In the genomic region with DNA sequence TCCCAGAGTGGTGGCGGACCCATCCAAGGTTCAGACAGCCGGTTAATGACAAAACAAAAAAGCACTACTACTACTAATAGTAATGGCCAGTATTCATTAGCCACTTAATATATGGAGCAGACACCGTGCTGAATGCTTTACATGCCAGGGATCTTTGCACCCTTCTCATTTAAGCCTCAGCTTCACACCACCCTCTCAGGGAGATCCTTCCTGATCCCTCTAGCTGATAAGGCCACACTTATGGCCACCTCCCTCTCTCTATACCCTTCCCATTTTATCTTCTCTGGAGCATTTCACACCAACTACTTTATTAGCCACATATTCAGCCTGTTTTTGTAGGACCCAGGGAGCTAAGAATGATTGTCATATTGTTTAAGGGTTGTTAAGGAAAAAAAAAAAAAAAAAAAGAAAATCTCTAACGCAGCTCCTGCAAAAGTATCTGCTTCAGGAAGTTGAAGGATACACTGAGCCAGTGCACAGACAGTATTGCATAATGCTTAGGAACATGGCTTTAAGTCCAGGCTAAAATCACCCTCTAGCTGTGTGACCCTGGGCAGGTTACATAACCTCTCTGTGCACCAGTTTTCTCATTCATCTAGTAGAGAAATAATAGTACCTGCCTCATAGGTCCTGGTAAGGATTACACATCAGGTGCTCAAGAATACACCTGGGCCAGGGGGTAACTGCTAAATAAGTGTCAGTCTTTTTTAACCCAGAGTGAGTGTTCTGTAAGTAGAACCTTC, we compare ENCODE assay signal across 20 cellular contexts. TPM values are rescaled to one million over a fixed set of nuclear protein-coding genes. Genes with fewer than 3 reads are reported as not detected.
DNase-seq lines count a peak whose midpoint lies in the region; ATAC-seq, FAIRE-seq and TF ChIP-seq lines count a peak whose summit lies in the region.
"Had no signal": no experiment of that assay in that cellular context is flagged by ENCODE, and none has a peak within 500 bp of the region (broad histone marks: within the 10 kb centered on the region; RNA-seq: fewer than 3 reads in every experiment).

No MANE protein-coding gene starts in this region.

- H3K79me2 ChIP-seq in neural progenitor cell (ENCODE audit: low read depth) (peaks cover 40% of the 10 kb centered on the region), PC-9 (ENCODE audit: low read depth) (peaks cover 86% of the 10 kb centered on the region)

- ATAC-seq in HG03378 (IDR thresholded peaks at IDR 0.05; ENCODE audit: unreplicated experiment): no peak
- ATAC-seq in pancreas: no peak
- ATAC-seq: left lobe of liver; stimulated activated effector memory CD8-positive, alpha-beta T cell treated with anti-CD3 and anti-CD28 coated beads, Interleukin-12 subunit alpha, Interleukin-12 subunit beta, amount 100 ng/mL, for 72 hours had no signal

- FAIRE-seq in pancreas (lab: Jason Lieb, UNC): no peak
- FAIRE-seq: GM12891 had no signal

- H4K20me1 ChIP-seq in neural progenitor cell (ENCODE audit: low read depth) (peaks cover 61% of the 10 kb centered on the region), PC-9 (ENCODE audit: insufficient read depth) (no peaks in the 10 kb centered on the region)

- WGBS in pancreas, 2 donors: 67 to 75% methylated on average over 4 of the region's 4 CpGs

- DNase-seq in GM03348 (ENCODE audit: low spot score) (peak; percentile 19), adipocyte (ENCODE audit: low read depth) (no peak), fibroblast of the aortic adventitia (ENCODE audit: low read depth) (peak; percentile 41), neural progenitor cell (ENCODE audit: low spot score) (no peak), PC-9 (no peak), pancreas (no peak), GM10248 (ENCODE audit: extremely low spot score) (no peak)
- DNase-seq: adrenal gland, hippocampal formation, NCI-H1092 treated with DMSO at 0.1 percent for 48 hours, NCI-H2171, T-helper 1 cell had no signal

- H3K27me3 ChIP-seq in adipocyte (replicated peaks; ENCODE audit: control insufficient read depth, insufficient read depth, low read length) (no peaks in the 10 kb centered on the region), neural progenitor cell (no peaks in the 10 kb centered on the region), PC-9 (ENCODE audit: insufficient read depth, low read depth) (no peaks in the 10 kb centered on the region), pancreas (no peaks in the 10 kb centered on the region)
- H3K27me3 ChIP-seq: adrenal gland, vagina had no signal

- H3K36me3 Mint-ChIP-seq in neural progenitor cell: peaks cover 9% of the 10 kb centered on the region

- H3K27ac Mint-ChIP-seq in neural progenitor cell: peak overlapping the region; percentile 89
- H3K27ac Mint-ChIP-seq: activated T-helper 2 cell treated with anti-CD3 and anti-CD28 coated beads, Interferon-gamma antibody, Interleukin-2, Interleukin-4, amounts not matched to agents 10 μg/mL and 5 μg/mL and 100 μg/mL, durations not matched to agents 14 hours and 24 hours and 36 hours; stimulated activated effector memory CD8-positive, alpha-beta T cell treated with anti-CD3 and anti-CD28 coated beads, Interleukin-12 subunit alpha, Interleukin-12 subunit beta, amount 100 ng/mL, for 72 hours had no signal

- H2AFZ ChIP-seq in neural progenitor cell (replicated peaks) (no peak overlapping the region), PC-9 (no peak overlapping the region)

- peaks cover 4% of the 10 kb centered on the region for H3K27me3 Mint-ChIP-seq in neural progenitor cell (ENCODE audit: insufficient read depth, low read depth)

- H3K36me3 ChIP-seq in adipocyte (ENCODE audit: control insufficient read depth, insufficient read depth, low read length, severe bottlenecking): peaks cover 7% of the 10 kb centered on the region
- H3K36me3 ChIP-seq in neural progenitor cell: no peaks in the 10 kb centered on the region
- peaks cover 8% of the 10 kb centered on the region; the same call in 1 of the 2 replicates for H3K36me3 ChIP-seq in PC-9 (ENCODE audit: low read depth)
- no peaks in the 10 kb centered on the region for H3K36me3 ChIP-seq in pancreas
- H3K36me3 ChIP-seq: adrenal gland, HAP-1, vagina had no signal

- intact Hi-C loops in PC-9 (cut with micrococcal nuclease; ENCODE audit: unreplicated experiment): no loop called here
- intact Hi-C loops in pancreas (cut with DNase I): no loop called here

- H3K4me3 ChIP-seq in adipocyte (ENCODE audit: low read length) (no peak overlapping the region), fibroblast of the aortic adventitia (ENCODE audit: low read depth, low read length) (no peak overlapping the region), neural progenitor cell (no peak overlapping the region), PC-9 (no peak overlapping the region), pancreas (no peak overlapping the region)
- H3K4me3 ChIP-seq: adrenal gland, HAP-1, vagina had no signal

- POLR2A ChIA-PET in PC-9 (lab: Charles Lee; ENCODE audit: unreplicated experiment): interaction anchor here (0.6 kb wide), 1 partner anchor 30 kb away, joined by 3 read pairs; no protein-coding TSS in a partner anchor
- POLR2A ChIA-PET in GM10248 (lab: Yijun Ruan, JAX): no interaction called here

- H3K9ac ChIP-seq in adipocyte (ENCODE audit: low read length): peak overlapping the region; percentile 29
- H3K9ac ChIP-seq in neural progenitor cell: no peak overlapping the region

- H3K9me2 ChIP-seq in PC-9 (ENCODE audit: insufficient read depth): no peaks in the 10 kb centered on the region

- BruUV-seq in PC-9 (replicated peaks; lab: Mats Ljungman, UMichigan): no TSS peak

- H3K9me3 ChIP-seq in adipocyte (ENCODE audit: control insufficient read depth, low read length): no peaks in the 10 kb centered on the region
- H3K9me3 ChIP-seq in neural progenitor cell (ENCODE audit: low read depth): no peaks in the 10 kb centered on the region
- H3K9me3 ChIP-seq in PC-9 (ENCODE audit: insufficient read depth, low read depth): no peaks in the 10 kb centered on the region; the same call in 1 of the 2 replicates
- no peaks in the 10 kb centered on the region for H3K9me3 ChIP-seq in pancreas
- H3K9me3 ChIP-seq: adrenal gland, HAP-1, vagina had no signal

- H3F3A ChIP-seq in neural progenitor cell (ENCODE audit: low read depth): peaks cover 6% of the 10 kb centered on the region
- H3F3A ChIP-seq in PC-9 (ENCODE audit: insufficient read depth, low read depth): peaks cover 18% of the 10 kb centered on the region

- peak overlapping the region; percentile 72 for H3K4me3 Mint-ChIP-seq in neural progenitor cell
- H3K4me3 Mint-ChIP-seq: stimulated activated effector memory CD8-positive, alpha-beta T cell treated with anti-CD3 and anti-CD28 coated beads, Interleukin-12 subunit alpha, Interleukin-12 subunit beta, amount 100 ng/mL, for 72 hours had no signal

- no peak overlapping the region for H3K4me2 ChIP-seq in neural progenitor cell
- H3K4me2 ChIP-seq in PC-9: no peak overlapping the region

- H3K4me1 ChIP-seq in adipocyte (ENCODE audit: control insufficient read depth, insufficient read depth, low read length) (peaks cover 68% of the 10 kb centered on the region), neural progenitor cell (peaks cover 55% of the 10 kb centered on the region), PC-9 (replicated peaks; ENCODE audit: insufficient read depth) (peaks cover 69% of the 10 kb centered on the region), pancreas (peaks cover 0 to 16% (median 0%) of the 10 kb centered on the region in 3 donors)

- H3K9me3 Mint-ChIP-seq in neural progenitor cell: no peaks in the 10 kb centered on the region
- H3K9me3 Mint-ChIP-seq: activated T-helper 2 cell treated with anti-CD3 and anti-CD28 coated beads, Interferon-gamma antibody, Interleukin-2, Interleukin-4, amounts not matched to agents 10 μg/mL and 5 μg/mL and 100 μg/mL, durations not matched to agents 14 hours and 24 hours and 36 hours; stimulated activated effector memory CD8-positive, alpha-beta T cell treated with anti-CD3 and anti-CD28 coated beads, Interleukin-12 subunit alpha, Interleukin-12 subunit beta, amount 100 ng/mL, for 72 hours had no signal

- peaks cover 95% of the 10 kb centered on the region for H3K4me1 Mint-ChIP-seq in neural progenitor cell

- TF ChIP-seq CTCF in fibroblast of the aortic adventitia (IDR thresholded peaks at IDR 0.05; ENCODE audit: insufficient read depth, low read length) (no peak), neural progenitor cell (IDR thresholded peaks at IDR 0.05) (no peak), PC-9 (conservative IDR thresholded peaks at IDR 0.05) (no peak), pancreas (IDR thresholded peaks at IDR 0.05) (no peak), GM10248 (IDR thresholded peaks at IDR 0.05; ENCODE audit: control extremely low read depth, extremely low read depth, low read depth, missing control alignments) (no peak)

- H3K27ac ChIP-seq in neural progenitor cell (no peak overlapping the region), PC-9 (no peak overlapping the region), pancreas (peak overlapping the region in 1 of 4 donors; percentile 2)

- CTCF ChIA-PET in PC-9 (lab: Charles Lee): interaction anchor here (0.7 kb wide), 1 partner anchor 175 kb away, joined by 6 read pairs; no protein-coding TSS in a partner anchor
- CTCF ChIA-PET in GM10248 (lab: Yijun Ruan, JAX): interaction anchor here (4.9 kb wide), 1 partner anchor 8 kb away, joined by 21 read pairs; no protein-coding TSS in a partner anchor

RNA-seq across cellular contexts. Expression of gene NUAK1, which starts 29.4 kb away (rescaled TPM):
- total RNA-seq in fibroblast of the aortic adventitia (ENCODE audit: low replicate concordance) (3.0 and 8.3 TPM in 2 replicates), neural progenitor cell (ENCODE audit: low replicate concordance) (11.9 and 18.8 TPM in 2 replicates), PC-9 (2021) (7.9 and 8.3 TPM in 2 replicates), pancreas (1 to 10 TPM; 2.5 to 6.5 (median 2.6) TPM)
- polyA plus RNA-seq in pancreas: 1 to 10 TPM; 1.6 to 2.9 TPM
- total RNA-seq: activated CD8-positive, alpha-beta memory T cell treated with anti-CD3 and anti-CD28 coated beads for 36 hours had no signal

Comparison
In these comparisons a context has a peak if more than half of its experiments do, and no peak if none do; other contexts are left out.
1. DNase-seq: peak in GM03348 (single experiment) and fibroblast of the aortic adventitia (single experiment); none in adipocyte (single experiment), neural progenitor cell (single experiment), PC-9 (0 of 2), pancreas (0 of 6) and GM10248 (single experiment).